In the genomic region with DNA sequence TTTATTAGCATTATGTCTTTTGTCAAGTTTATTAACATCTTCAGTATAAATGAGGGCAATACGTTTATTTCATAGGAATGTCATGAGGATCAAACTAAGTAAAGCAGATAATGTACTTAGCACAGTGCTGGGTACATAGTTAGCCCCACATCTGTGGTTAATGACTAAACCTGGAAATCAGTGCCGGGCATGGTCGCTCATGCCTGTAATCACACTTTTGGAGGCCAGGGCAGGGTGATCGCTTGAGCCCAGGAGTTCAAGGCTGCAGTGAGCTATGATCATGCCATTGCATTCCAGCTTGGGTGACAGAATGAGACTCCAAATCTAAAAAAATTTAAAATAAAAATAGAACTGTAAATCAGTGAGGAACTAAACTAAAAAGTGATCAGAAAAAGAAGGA, we compare ENCODE assay signal across 1 cellular context.
TF ChIP-seq lines count a peak whose summit lies in the region.

No MANE protein-coding gene starts in this region.

TF ChIP-seq in WTC11, 78 proteins besides CTCF, POLR2A, EP300 and RAD21 (continued from another document):
- TF ChIP-seq, protein P1, sequence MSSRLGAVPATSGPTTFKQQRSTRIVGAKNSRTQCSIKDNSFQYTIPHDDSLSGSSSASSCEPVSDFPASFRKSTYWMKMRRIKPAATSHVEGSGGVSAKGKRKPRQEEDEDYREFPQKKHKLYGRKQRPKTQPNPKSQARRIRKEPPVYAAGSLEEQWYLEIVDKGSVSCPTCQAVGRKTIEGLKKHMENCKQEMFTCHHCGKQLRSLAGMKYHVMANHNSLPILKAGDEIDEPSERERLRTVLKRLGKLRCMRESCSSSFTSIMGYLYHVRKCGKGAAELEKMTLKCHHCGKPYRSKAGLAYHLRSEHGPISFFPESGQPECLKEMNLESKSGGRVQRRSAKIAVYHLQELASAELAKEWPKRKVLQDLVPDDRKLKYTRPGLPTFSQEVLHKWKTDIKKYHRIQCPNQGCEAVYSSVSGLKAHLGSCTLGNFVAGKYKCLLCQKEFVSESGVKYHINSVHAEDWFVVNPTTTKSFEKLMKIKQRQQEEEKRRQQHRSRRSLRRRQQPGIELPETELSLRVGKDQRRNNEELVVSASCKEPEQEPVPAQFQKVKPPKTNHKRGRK (CRISPR knock-in tag; IDR thresholded peaks at IDR 0.05; ENCODE audit: borderline replicate concordance) = no peak
- TF ChIP-seq, protein P2, sequence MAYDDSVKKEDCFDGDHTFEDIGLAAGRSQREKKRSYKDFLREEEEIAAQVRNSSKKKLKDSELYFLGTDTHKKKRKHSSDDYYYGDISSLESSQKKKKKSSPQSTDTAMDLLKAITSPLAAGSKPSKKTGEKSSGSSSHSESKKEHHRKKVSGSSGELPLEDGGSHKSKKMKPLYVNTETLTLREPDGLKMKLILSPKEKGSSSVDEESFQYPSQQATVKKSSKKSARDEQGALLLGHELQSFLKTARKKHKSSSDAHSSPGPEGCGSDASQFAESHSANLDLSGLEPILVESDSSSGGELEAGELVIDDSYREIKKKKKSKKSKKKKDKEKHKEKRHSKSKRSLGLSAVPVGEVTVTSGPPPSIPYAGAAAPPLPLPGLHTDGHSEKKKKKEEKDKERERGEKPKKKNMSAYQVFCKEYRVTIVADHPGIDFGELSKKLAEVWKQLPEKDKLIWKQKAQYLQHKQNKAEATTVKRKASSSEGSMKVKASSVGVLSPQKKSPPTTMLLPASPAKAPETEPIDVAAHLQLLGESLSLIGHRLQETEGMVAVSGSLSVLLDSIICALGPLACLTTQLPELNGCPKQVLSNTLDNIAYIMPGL (CRISPR knock-in tag; IDR thresholded peaks at IDR 0.05) = no peak
- no peak for TF ChIP-seq NFYB (CRISPR knock-in tag; conservative IDR thresholded peaks at IDR 0.05; ENCODE audit: low read depth)
